Comparison of ENCODE assay signal across 22 cellular contexts in genomic region chr20:46304852-46305251, GRCh38. TPM values are rescaled to one million over a fixed set of nuclear protein-coding genes. Genes with fewer than 3 reads are reported as not detected.
"Had no signal": no experiment of that assay in that cellular context is flagged by ENCODE, and none has a peak within 500 bp of the region (broad histone marks: within the 10 kb centered on the region; RNA-seq: fewer than 3 reads in every experiment).

No MANE protein-coding gene starts in this region.

- H3K36me3 ChIP-seq: brain microvascular endothelial cell had no signal

- DNase-seq: activated CD4-positive, alpha-beta memory T cell treated with anti-CD3 and anti-CD28 coated beads for 36 hours; activated CD4-positive, alpha-beta T cell treated with anti-CD3 and anti-CD28 coated beads, Interleukin-2, amount 10 ng/mL, durations not matched to agents 7 days and 5 days; activated CD4-positive, CD25-positive, alpha-beta regulatory T cell; activated CD8-positive, alpha-beta memory T cell treated with anti-CD3 and anti-CD28 coated beads for 24 hours; activated effector memory CD4-positive, alpha-beta T cell treated with anti-CD3 and anti-CD28 coated beads, Interleukin-2, amount 50 U/mL, for 16 hours; activated naive CD4-positive, alpha-beta T cell treated with anti-CD3 and anti-CD28 coated beads for 36 hours; activated T-cell treated with anti-CD3 and anti-CD28 coated beads, Interleukin-2, amount 50 U/mL, for 4 hours; brain microvascular endothelial cell; MM.1S; NCI-H1105; NCI-H1436; NCI-H1694 treated with DMSO at 0.1 percent for 48 hours; NCI-H2029 treated with DMSO at 0.1 percent for 48 hours; NCI-H446; NCI-H524; SIG-M5; T-helper 17 cell; T-helper 9 cell had no signal

- FAIRE-seq: astrocyte, RCC 7860, TTC549 had no signal

- H3K27ac ChIP-seq: brain microvascular endothelial cell had no signal

- ATAC-seq: activated T-cell treated with anti-CD3 and anti-CD28 coated beads, Interleukin-2, amount 50 U/mL, for 4 hours; T-helper 17 cell had no signal

RNA-seq across cellular contexts. Expression of gene CDH22, which starts 3.4 kb away (rescaled TPM):
- total RNA-seq: activated CD4-positive, alpha-beta memory T cell treated with anti-CD3 and anti-CD28 coated beads for 36 hours; activated CD4-positive, alpha-beta T cell treated with anti-CD3 and anti-CD28 coated beads, Interleukin-2, amount 10 ng/mL, durations not matched to agents 7 days and 5 days; activated T-cell treated with anti-CD3 and anti-CD28 coated beads, Interleukin-2, amount 50 U/mL, for 4 hours; astrocyte; PC-3; T-helper 17 cell had no signal
